In genomic region chr10:86344281-86344680, GRCh38 we compare ENCODE assay signal across 18 cellular contexts. TPM values are rescaled to one million over a fixed set of nuclear protein-coding genes. Genes with fewer than 3 reads are reported as not detected.
"Had no signal": no experiment of that assay in that cellular context is flagged by ENCODE, and none has a peak within 500 bp of the region (broad histone marks: within the 10 kb centered on the region; RNA-seq: fewer than 3 reads in every experiment).

No MANE protein-coding gene starts in this region.

- H3K27ac ChIP-seq: heart right ventricle, ovary, psoas muscle, thoracic aorta had no signal

- H3K9me3 Mint-ChIP-seq: activated CD4-positive, alpha-beta memory T cell treated with anti-CD3 and anti-CD28 coated beads, Interleukin-2, amount 10 ng/mL, durations not matched to agents 7 days and 5 days; activated CD4-positive, alpha-beta T cell treated with anti-CD3 and anti-CD28 coated beads, Interleukin-2, amount 10 ng/mL, durations not matched to agents 24 days and 14 days; activated T-helper 17 cell treated with anti-CD3 and anti-CD28 coated beads, Interleukin-2, amount 50 U/mL, for 72 hours; naive thymus-derived CD4-positive, alpha-beta T cell; stimulated activated naive B cell treated with anti-CD40 and anti-IgM and Interleukin-4, amounts not matched to agents 10 μg/mL and 1 μg/mL and 100 μg/mL, for 72 hours had no signal

- DNase-seq: activated CD4-positive, alpha-beta memory T cell treated with anti-CD3 and anti-CD28 coated beads, Interleukin-2, amount 10 ng/mL, durations not matched to agents 7 days and 5 days; activated CD4-positive, alpha-beta T cell treated with anti-CD3 and anti-CD28 coated beads, Interleukin-2, amount 10 ng/mL, durations not matched to agents 24 days and 14 days; activated naive CD4-positive, alpha-beta T cell treated with Interleukin-2 at 50 U/mL for 16 hours; heart right ventricle; naive thymus-derived CD4-positive, alpha-beta T cell; psoas muscle; stimulated activated CD4-positive, alpha-beta T cell treated with anti-CD3 and anti-CD28 coated beads, Interleukin-15, amount 100 ng/mL, for 24 hours; stimulated activated CD8-positive, alpha-beta memory T cell treated with anti-CD3 and anti-CD28 coated beads, Interleukin-4, amount 100 ng/mL, for 48 hours; stimulated activated naive B cell treated with anti-CD40 and anti-IgM and Interleukin-4, amounts not matched to agents 10 μg/mL and 1 μg/mL and 100 μg/mL, for 72 hours had no signal

- H3K4me3 ChIP-seq: heart right ventricle, ovary, psoas muscle, thoracic aorta had no signal

- H3K27me3 Mint-ChIP-seq: activated CD4-positive, alpha-beta T cell treated with anti-CD3 and anti-CD28 coated beads, Interleukin-2, amount 10 ng/mL, durations not matched to agents 24 days and 14 days had no signal

- H3K27ac Mint-ChIP-seq: activated CD4-positive, alpha-beta memory T cell treated with anti-CD3 and anti-CD28 coated beads, Interleukin-2, amount 10 ng/mL, durations not matched to agents 7 days and 5 days; activated CD4-positive, alpha-beta T cell treated with anti-CD3 and anti-CD28 coated beads, Interleukin-2, amount 10 ng/mL, durations not matched to agents 24 days and 14 days; activated T-helper 17 cell treated with anti-CD3 and anti-CD28 coated beads, Interleukin-2, amount 50 U/mL, for 72 hours; naive thymus-derived CD4-positive, alpha-beta T cell; stimulated activated naive B cell treated with anti-CD40 and anti-IgM and Interleukin-4, amounts not matched to agents 10 μg/mL and 1 μg/mL and 100 μg/mL, for 72 hours had no signal

- H3K27me3 ChIP-seq: ovary had no signal

- ATAC-seq: activated CD4-positive, CD25-positive, alpha-beta regulatory T cell treated with anti-CD3 and anti-CD28 coated beads, Interleukin-2, amount 50 U/mL, for 24 hours; activated T-helper 17 cell treated with anti-CD3 and anti-CD28 coated beads, Interleukin-2, amount 50 U/mL, for 72 hours; heart right ventricle; naive thymus-derived CD4-positive, alpha-beta T cell; psoas muscle; right cardiac atrium; SK-N-SH treated with all-trans-retinoic acid at 6 μM for 48 hours; stimulated activated naive B cell treated with anti-CD40 and anti-IgM and Interleukin-4, amounts not matched to agents 10 μg/mL and 1 μg/mL and 100 μg/mL, for 72 hours had no signal

- H3K36me3 Mint-ChIP-seq: naive thymus-derived CD4-positive, alpha-beta T cell; stimulated activated naive B cell treated with anti-CD40 and anti-IgM and Interleukin-4, amounts not matched to agents 10 μg/mL and 1 μg/mL and 100 μg/mL, for 72 hours had no signal

- H3K9me3 ChIP-seq: heart right ventricle, ovary, psoas muscle, thoracic aorta had no signal

- H3K36me3 ChIP-seq: heart right ventricle, ovary, thoracic aorta had no signal

- H3K4me1 ChIP-seq: psoas muscle had no signal

- H3K4me3 Mint-ChIP-seq: activated CD4-positive, alpha-beta memory T cell treated with anti-CD3 and anti-CD28 coated beads, Interleukin-2, amount 10 ng/mL, durations not matched to agents 7 days and 5 days; activated CD4-positive, alpha-beta T cell treated with anti-CD3 and anti-CD28 coated beads, Interleukin-2, amount 10 ng/mL, durations not matched to agents 24 days and 14 days; activated T-helper 17 cell treated with anti-CD3 and anti-CD28 coated beads, Interleukin-2, amount 50 U/mL, for 72 hours; naive thymus-derived CD4-positive, alpha-beta T cell; stimulated activated naive B cell treated with anti-CD40 and anti-IgM and Interleukin-4, amounts not matched to agents 10 μg/mL and 1 μg/mL and 100 μg/mL, for 72 hours had no signal

- H3K4me1 Mint-ChIP-seq: activated CD4-positive, alpha-beta memory T cell treated with anti-CD3 and anti-CD28 coated beads, Interleukin-2, amount 10 ng/mL, durations not matched to agents 7 days and 5 days; activated CD4-positive, alpha-beta T cell treated with anti-CD3 and anti-CD28 coated beads, Interleukin-2, amount 10 ng/mL, durations not matched to agents 24 days and 14 days; activated T-helper 17 cell treated with anti-CD3 and anti-CD28 coated beads, Interleukin-2, amount 50 U/mL, for 72 hours; naive thymus-derived CD4-positive, alpha-beta T cell had no signal

RNA-seq across cellular contexts. Expression of gene GRID1, which starts 22.3 kb away (rescaled TPM):
- total RNA-seq: activated CD4-positive, alpha-beta memory T cell treated with anti-CD3 and anti-CD28 coated beads, Interleukin-2, amount 10 ng/mL, durations not matched to agents 7 days and 5 days; activated CD4-positive, alpha-beta T cell treated with anti-CD3 and anti-CD28 coated beads, Interleukin-2, amount 10 ng/mL, durations not matched to agents 24 days and 14 days; activated T-helper 17 cell treated with anti-CD3 and anti-CD28 coated beads, Interleukin-2, amount 50 U/mL, for 72 hours; fibroblast of villous mesenchyme; lung microvascular endothelial cell; naive thymus-derived CD4-positive, alpha-beta T cell; T-helper 2 cell treated with Interferon-gamma antibody and Interleukin-4, amounts not matched to agents 100 ng/mL and 5 ng/mL, for 36 hours had no signal
- polyA plus RNA-seq: naive thymus-derived CD4-positive, alpha-beta T cell had no signal
